Comparison of ENCODE assay signal across 13 cellular contexts in genomic region chr20:49889943-49890650, GRCh38. TPM values are rescaled to one million over a fixed set of nuclear protein-coding genes. Genes with fewer than 3 reads are reported as not detected.
DNase-seq lines count a peak whose midpoint lies in the region; TF ChIP-seq lines count a peak whose summit lies in the region.
"Had no signal": no experiment of that assay in that cellular context is flagged by ENCODE, and none has a peak within 500 bp of the region (broad histone marks: within the 10 kb centered on the region; RNA-seq: fewer than 3 reads in every experiment).

No MANE protein-coding gene starts in this region.

- no peak overlapping the region for H2AFZ ChIP-seq in osteoblast (ENCODE audit: low read length)

- peaks cover 0 to 21% (median 0%) of the 10 kb centered on the region in 11 experiments; a peak in 5 of 22 replicates for H4K20me1 ChIP-seq in BLaER1 treated with 17β-estradiol and CSF1 and Interleukin-3, amounts not matched to agents 10 nM and 100 nM
- H4K20me1 ChIP-seq in osteoblast (ENCODE audit: insufficient read depth, low read length): peaks cover 10% of the 10 kb centered on the region

- no peaks in the 10 kb centered on the region for H3K27me3 ChIP-seq in BLaER1 treated with 17β-estradiol and CSF1 and Interleukin-3, amounts not matched to agents 10 nM and 100 nM
- no peaks in the 10 kb centered on the region for H3K27me3 ChIP-seq in osteoblast (ENCODE audit: insufficient read depth, low read length)
- H3K27me3 ChIP-seq: right atrium auricular region had no signal

- H3K36me3 ChIP-seq in BLaER1 treated with 17β-estradiol and CSF1 and Interleukin-3, amounts not matched to agents 10 nM and 100 nM: peaks cover under 1 to 14% (median 7%) of the 10 kb centered on the region in 11 experiments; a peak in 11 of 22 replicates
- peaks cover 4% of the 10 kb centered on the region for H3K36me3 ChIP-seq in osteoblast (ENCODE audit: insufficient read depth, low read length)

- H3K36me3 Mint-ChIP-seq in chondrocyte (ENCODE audit: low read depth) (peaks cover 2% of the 10 kb centered on the region), neural crest cell (ENCODE audit: low read depth) (peaks cover 4% of the 10 kb centered on the region)

- peaks cover 57% of the 10 kb centered on the region for H3K4me1 Mint-ChIP-seq in chondrocyte (ENCODE audit: low read depth)
- H3K4me1 Mint-ChIP-seq in neural crest cell: peaks cover 74% of the 10 kb centered on the region

- TF ChIP-seq CTCF in chondrocyte (IDR thresholded peaks at IDR 0.05) (no peak), neural crest cell (conservative IDR thresholded peaks at IDR 0.05) (peak; percentile 46), osteoblast (IDR thresholded peaks at IDR 0.05; ENCODE audit: extremely low read depth, low read depth, low read length) (no peak)

- no peaks in the 10 kb centered on the region for H3K9me3 ChIP-seq in BLaER1 treated with 17β-estradiol and CSF1 and Interleukin-3, amounts not matched to agents 10 nM and 100 nM (replicated peaks in 1 of 11)
- H3K9me3 ChIP-seq in osteoblast (ENCODE audit: low read depth, low read length): no peaks in the 10 kb centered on the region
- H3K9me3 ChIP-seq: right atrium auricular region had no signal

- DNase-seq in HT-29 (ENCODE audit: low spot score) (peak; percentile 69), chondrocyte (ENCODE audit: low spot score) (peak; percentile 74), neural crest cell (ENCODE audit: low read depth, low spot score) (no peak), A172 (ENCODE audit: low spot score) (no peak), DMS 273 treated with DMSO at 0.1 percent for 48 hours (lab: John Stamatoyannopoulos, UW) (no peak), osteoblast (ENCODE audit: insufficient read length, low spot score, missing footprints) (no peak)
- DNase-seq in stimulated activated CD4-positive, alpha-beta T cell treated with anti-CD3 and anti-CD28 coated beads, Interleukin-4, amount 100 ng/mL, for 1 hour: no peak
- DNase-seq: activated B cell treated with CpG ODN at 0.5 μM for 24 hours, MV-4-11, OCI-M1 had no signal

- H3K4me3 Mint-ChIP-seq in chondrocyte (ENCODE audit: unreplicated experiment) (no peak overlapping the region), neural crest cell (peak overlapping the region; percentile 33)
- H3K4me3 Mint-ChIP-seq: activated B cell treated with CpG ODN at 0.5 μM for 24 hours had no signal

- H3K27me3 Mint-ChIP-seq in chondrocyte (ENCODE audit: low read depth) (no peaks in the 10 kb centered on the region), neural crest cell (ENCODE audit: low read depth) (no peaks in the 10 kb centered on the region)
- H3K27me3 Mint-ChIP-seq: activated B cell treated with CpG ODN at 0.5 μM for 24 hours; CD8-positive, alpha-beta memory T cell had no signal

- peak overlapping the region in 1 of 10 experiments; percentile 18; a peak in 1 of 20 replicates for H3K4me3 ChIP-seq in BLaER1 treated with 17β-estradiol and CSF1 and Interleukin-3, amounts not matched to agents 10 nM and 100 nM
- H3K4me3 ChIP-seq in osteoblast (ENCODE audit: insufficient read depth, low read length): no peak overlapping the region
- H3K4me3 ChIP-seq: right atrium auricular region had no signal

- H3K4me1 ChIP-seq in BLaER1 treated with 17β-estradiol and CSF1 and Interleukin-3, amounts not matched to agents 10 nM and 100 nM: peaks cover 83 to 94% (median 86%) of the 10 kb centered on the region in 10 experiments
- H3K4me1 ChIP-seq in osteoblast (ENCODE audit: insufficient read depth, low read length): peaks cover 39% of the 10 kb centered on the region

- no peaks in the 10 kb centered on the region for H3K9me3 Mint-ChIP-seq in chondrocyte (ENCODE audit: low read depth)
- H3K9me3 Mint-ChIP-seq in neural crest cell: no peaks in the 10 kb centered on the region
- H3K9me3 Mint-ChIP-seq: activated B cell treated with CpG ODN at 0.5 μM for 24 hours; CD8-positive, alpha-beta memory T cell had no signal

- peak overlapping the region in 9 of 11 experiments; percentile 30 to 81 (median 70); a peak in 14 of 22 replicates for H3K9ac ChIP-seq in BLaER1 treated with 17β-estradiol and CSF1 and Interleukin-3, amounts not matched to agents 10 nM and 100 nM

- peaks cover 2% of the 10 kb centered on the region for H3K79me2 ChIP-seq in osteoblast (ENCODE audit: insufficient read depth, low read length)

- no peak overlapping the region for H3K27ac Mint-ChIP-seq in chondrocyte (ENCODE audit: unreplicated experiment)
- peak overlapping the region; percentile 27 for H3K27ac Mint-ChIP-seq in neural crest cell (ENCODE audit: unreplicated experiment)
- H3K27ac Mint-ChIP-seq: activated B cell treated with CpG ODN at 0.5 μM for 24 hours had no signal

- peak overlapping the region; percentile 73 to 92 (median 81) for H3K4me2 ChIP-seq in BLaER1 treated with 17β-estradiol and CSF1 and Interleukin-3, amounts not matched to agents 10 nM and 100 nM
- H3K4me2 ChIP-seq in osteoblast (ENCODE audit: insufficient read depth, low read length): no peak overlapping the region

- H3K27ac ChIP-seq in BLaER1 treated with 17β-estradiol and CSF1 and Interleukin-3, amounts not matched to agents 10 nM and 100 nM: peak overlapping the region in 9 of 11 experiments; percentile 52 to 88 (median 79); a peak in 17 of 22 replicates
- no peak overlapping the region for H3K27ac ChIP-seq in osteoblast (ENCODE audit: low read depth, low read length)
- H3K27ac ChIP-seq: right atrium auricular region had no signal

RNA-seq across cellular contexts. Expression of gene SPATA2, which starts 25.2 kb away (rescaled TPM):
- total RNA-seq in HT-29 (2014; rRNA removed; shearing (Covaris generic)): 10.2 and 10.7 TPM in 2 replicates
- total RNA-seq in chondrocyte (5.6 to 6.5 TPM (median 5.9 TPM) in 3 replicates), neural crest cell (10.3 and 10.5 TPM in 2 replicates), osteoblast (3.2 and 3.3 TPM in 2 replicates)
- total RNA-seq in A172 (2014; rRNA removed; shearing (Covaris generic)): 3.4 and 4.5 TPM in 2 replicates

RNA-seq across cellular contexts. Expression of gene RNF114, which starts 46.1 kb away (rescaled TPM):
- total RNA-seq in HT-29 (2014; rRNA removed; shearing (Covaris generic)): 62.4 and 95.2 TPM in 2 replicates
- total RNA-seq in chondrocyte (45.4 to 49.5 TPM (median 46.2 TPM) in 3 replicates), neural crest cell (53.0 and 59.0 TPM in 2 replicates), osteoblast (46.9 and 78.5 TPM in 2 replicates)
- total RNA-seq in A172 (2014; rRNA removed; shearing (Covaris generic)): 133 and 179 TPM in 2 replicates

Comparison
In these comparisons a context has a peak if more than half of its experiments do, and no peak if none do; other contexts are left out.
1. DNase-seq: peak in HT-29 (single experiment) and chondrocyte (single experiment); none in neural crest cell (single experiment), A172 (single experiment), DMS 273 treated with DMSO at 0.1 percent for 48 hours (single experiment), osteoblast (single experiment) and stimulated activated CD4-positive, alpha-beta T cell treated with anti-CD3 and anti-CD28 coated beads, Interleukin-4, amount 100 ng/mL, for 1 hour (single experiment).